Comparison of ENCODE assay signal across 10 cellular contexts in the genomic region with DNA sequence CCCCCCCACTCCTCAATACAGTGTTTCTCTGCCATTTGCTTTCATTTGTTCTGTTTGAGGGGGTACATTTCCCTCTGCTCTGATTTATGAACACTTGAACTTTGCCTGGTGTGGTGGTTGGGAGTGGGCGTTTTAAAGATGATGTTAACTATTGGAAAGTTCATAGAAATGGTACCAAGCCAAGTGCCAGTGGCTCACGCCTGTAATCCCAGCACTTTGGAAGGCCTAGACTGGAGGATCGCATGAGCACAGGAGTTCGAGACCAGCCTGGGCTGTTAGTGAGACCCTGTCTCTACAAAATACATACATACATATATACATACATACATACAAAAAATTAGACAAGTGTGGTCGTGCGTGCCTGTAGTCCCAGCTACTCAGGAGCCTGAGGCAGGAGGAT. TPM values are rescaled to one million over a fixed set of nuclear protein-coding genes. Genes with fewer than 3 reads are reported as not detected.
A peak's percentile ranks its signal among the peaks of the same experiment; 100 is the strongest.
DNase-seq lines count a peak whose midpoint lies in the region; ATAC-seq and TF ChIP-seq lines count a peak whose summit lies in the region.
"Had no signal": no experiment of that assay in that cellular context is flagged by ENCODE, and none has a peak within 500 bp of the region (broad histone marks: within the 10 kb centered on the region; RNA-seq: fewer than 3 reads in every experiment).

No MANE protein-coding gene starts in this region.

- H3K36me3 Mint-ChIP-seq in CD4-positive, CD25-positive, alpha-beta regulatory T cell = no peaks in the 10 kb centered on the region
- H3K36me3 Mint-ChIP-seq in osteocyte (ENCODE audit: unreplicated experiment) = peaks cover 9% of the 10 kb centered on the region

- peaks cover 7% of the 10 kb centered on the region for H3K27me3 ChIP-seq in CD4-positive, CD25-positive, alpha-beta regulatory T cell (ENCODE audit: control insufficient read depth, insufficient read depth, low read length)
- H3K27me3 ChIP-seq in SJSA1 (replicated peaks) = no peaks in the 10 kb centered on the region
- H3K27me3 ChIP-seq: pancreas had no signal

- H3K4me1 ChIP-seq in CD4-positive, CD25-positive, alpha-beta regulatory T cell (ENCODE audit: control insufficient read depth, insufficient read depth, low read length, poor library complexity, severe bottlenecking) = no peaks in the 10 kb centered on the region
- peaks cover 32% of the 10 kb centered on the region for H3K4me1 ChIP-seq in SJSA1 (replicated peaks)

- no peak for ATAC-seq in CD4-positive, CD25-positive, alpha-beta regulatory T cell (ENCODE audit: low read depth in 2 of 2)
- ATAC-seq in GM19452 (IDR thresholded peaks at IDR 0.05; ENCODE audit: unreplicated experiment) = no peak
- ATAC-seq in HG03342 (IDR thresholded peaks at IDR 0.05; ENCODE audit: unreplicated experiment) = no peak

- H3K9me3 Mint-ChIP-seq in CD4-positive, CD25-positive, alpha-beta regulatory T cell = peaks cover 0 to 4% (median 0%) of the 10 kb centered on the region in 7 donors
- peaks cover 3% of the 10 kb centered on the region for H3K9me3 Mint-ChIP-seq in osteocyte (ENCODE audit: unreplicated experiment)

- peak overlapping the region in 3 of 4 donors; percentile 4 to 56 (median 49) for H3K4me3 Mint-ChIP-seq in CD4-positive, CD25-positive, alpha-beta regulatory T cell
- peak overlapping the region; percentile 100 for H3K4me3 Mint-ChIP-seq in osteocyte (ENCODE audit: unreplicated experiment)

- no peaks in the 10 kb centered on the region for H3K36me3 ChIP-seq in CD4-positive, CD25-positive, alpha-beta regulatory T cell (ENCODE audit: control insufficient read depth, insufficient read depth, low read length)
- peaks cover 31% of the 10 kb centered on the region for H3K36me3 ChIP-seq in SJSA1

- H3K9me3 ChIP-seq in CD4-positive, CD25-positive, alpha-beta regulatory T cell (ENCODE audit: control insufficient read depth in 2 of 2, low read length in 2 of 2) = no peaks in the 10 kb centered on the region
- peaks cover 9% of the 10 kb centered on the region; the same call in 1 of the 2 replicates for H3K9me3 ChIP-seq in SJSA1 (replicated peaks)
- H3K9me3 ChIP-seq: pancreas had no signal

- TF ChIP-seq CTCF in fibroblast of the aortic adventitia (IDR thresholded peaks at IDR 0.05; ENCODE audit: insufficient read depth, low read length) = no peak
- no peak for TF ChIP-seq CTCF in osteocyte (IDR thresholded peaks at IDR 0.05)

- H3K4me1 Mint-ChIP-seq in CD4-positive, CD25-positive, alpha-beta regulatory T cell = peaks cover 0 to 10% (median 2%) of the 10 kb centered on the region in 4 donors
- H3K4me1 Mint-ChIP-seq in osteocyte (ENCODE audit: unreplicated experiment) = peaks cover 40% of the 10 kb centered on the region

- DNase-seq in CD4-positive, CD25-positive, alpha-beta regulatory T cell = no peak
- peak in 1 of 2 experiments; percentile 19 for DNase-seq in SJSA1 (ENCODE audit: low read depth in 1 of 2, low spot score in 2 of 2)
- DNase-seq in fibroblast of the aortic adventitia (ENCODE audit: low read depth) = peak; percentile 53
- DNase-seq in osteocyte (ENCODE audit: extremely low spot score, unreplicated experiment) = no peak
- DNase-seq in SKM-1 treated with dmso at 0.1 percent for 144 hours (lab: John Stamatoyannopoulos, UW; ENCODE audit: unreplicated experiment) = no peak
- no peak for DNase-seq in midbrain (lab: John Stamatoyannopoulos, UW)
- DNase-seq: pancreas, SHP77 treated with DMSO at 0.1 percent for 48 hours had no signal

- no peak overlapping the region for H3K27ac Mint-ChIP-seq in CD4-positive, CD25-positive, alpha-beta regulatory T cell
- peak overlapping the region; percentile 99 for H3K27ac Mint-ChIP-seq in osteocyte (ENCODE audit: unreplicated experiment)

- H3K27me3 Mint-ChIP-seq in CD4-positive, CD25-positive, alpha-beta regulatory T cell = peaks cover 26% of the 10 kb centered on the region
- H3K27me3 Mint-ChIP-seq in osteocyte (ENCODE audit: unreplicated experiment) = peaks cover 3% of the 10 kb centered on the region

- no peak overlapping the region for H3K4me3 ChIP-seq in CD4-positive, CD25-positive, alpha-beta regulatory T cell (ENCODE audit: low read depth, low read length)
- H3K4me3 ChIP-seq in SJSA1 (peak overlapping the region; percentile 90), fibroblast of the aortic adventitia (ENCODE audit: low read depth, low read length) (peak overlapping the region; percentile 78)

- H3K27ac ChIP-seq in CD4-positive, CD25-positive, alpha-beta regulatory T cell (ENCODE audit: insufficient read depth, low read length, poor library complexity, severe bottlenecking) = no peak overlapping the region
- H3K27ac ChIP-seq in SJSA1 = peak overlapping the region; percentile 98

RNA-seq across cellular contexts. Expression of a gene that starts 1.1 kb away (rescaled TPM):
- 1.4 TPM for total RNA-seq in CD4-positive, CD25-positive, alpha-beta regulatory T cell
- 1 to 10 TPM in 2 of 4 donors, under 1 TPM in 2; 0.25 to 1.3 (median 0.70) TPM for polyA plus RNA-seq in CD4-positive, CD25-positive, alpha-beta regulatory T cell
- total RNA-seq in SJSA1 (2014; rRNA removed; shearing (Covaris generic)) = 88.6 and 146 TPM in 2 replicates
- total RNA-seq in fibroblast of the aortic adventitia (ENCODE audit: low replicate concordance) (20.8 and 71.7 TPM in 2 replicates), osteocyte (47.7 and 54.2 TPM in 2 replicates)

RNA-seq across cellular contexts. Expression of a gene that starts 54.0 kb away (rescaled TPM):
- total RNA-seq in CD4-positive, CD25-positive, alpha-beta regulatory T cell = not detected
- not detected for polyA plus RNA-seq in CD4-positive, CD25-positive, alpha-beta regulatory T cell
- total RNA-seq in SJSA1 (2014; rRNA removed; shearing (Covaris generic)) = not detected in 2 replicates
- total RNA-seq in fibroblast of the aortic adventitia (ENCODE audit: low replicate concordance) (not detected in 2 replicates), osteocyte (not detected in 2 replicates)
- total RNA-seq: pancreas had no signal
- polyA plus RNA-seq: pancreas had no signal
